9 cellular contexts compared by ENCODE assay signal in the genomic region with DNA sequence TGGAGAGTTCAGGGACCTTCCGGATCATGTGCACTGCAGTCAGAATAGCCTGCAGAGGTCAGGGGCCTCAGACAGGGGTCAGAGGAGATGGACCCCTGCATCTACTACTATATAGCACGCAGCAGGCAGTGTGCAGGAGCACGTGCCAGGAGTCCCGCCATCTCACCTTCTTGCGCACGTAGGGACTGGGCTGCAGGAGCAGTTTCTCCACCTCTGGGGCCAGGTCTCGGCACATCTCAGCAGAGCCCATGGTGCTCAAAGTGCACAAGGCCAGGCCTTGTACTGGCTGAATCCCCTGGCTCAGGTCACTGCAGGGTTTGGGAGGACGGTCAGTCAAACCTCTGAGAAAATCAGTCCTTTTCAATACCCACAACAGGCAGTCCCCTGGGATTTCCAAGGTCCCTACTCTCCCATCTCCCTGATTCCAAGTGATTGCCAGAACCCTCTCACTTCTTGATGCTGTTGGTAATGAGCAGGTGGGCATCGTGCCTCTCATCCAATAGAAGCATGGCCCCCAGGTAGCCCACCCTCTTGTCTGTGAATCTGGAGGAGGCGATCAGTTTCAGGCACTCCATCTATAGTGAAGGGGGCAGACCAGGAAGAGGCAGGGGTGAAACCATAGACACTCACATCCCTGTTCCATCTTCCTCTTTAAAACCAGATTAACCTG. TPM values are rescaled to one million over a fixed set of nuclear protein-coding genes. Genes with fewer than 3 reads are reported as not detected.
A peak's percentile ranks its signal among the peaks of the same experiment; 100 is the strongest.
DNase-seq lines count a peak whose midpoint lies in the region; ATAC-seq and TF ChIP-seq lines count a peak whose summit lies in the region.
"Had no signal": no experiment of that assay in that cellular context is flagged by ENCODE, and none has a peak within 500 bp of the region (broad histone marks: within the 10 kb centered on the region; RNA-seq: fewer than 3 reads in every experiment).

No MANE protein-coding gene starts in this region.

- peaks cover 31% of the 10 kb centered on the region for H3K4me1 ChIP-seq in GM23338 (ENCODE audit: insufficient read depth)
- H3K4me1 ChIP-seq in sigmoid colon = peaks cover 0 to 19% (median 10%) of the 10 kb centered on the region in 4 donors

- no peak for DNase-seq in GM23338 (ENCODE audit: low spot score)
- no peak for DNase-seq in T-cell
- DNase-seq in erythroblast (lab: John Stamatoyannopoulos, UW) = no peak
- peak; percentile 57 for DNase-seq in sigmoid colon
- DNase-seq in globus pallidus (ENCODE audit: low spot score) = no peak
- no peak for DNase-seq in activated CD8-positive, alpha-beta memory T cell treated with anti-CD3 and anti-CD28 coated beads, Interleukin-2, amount 50 U/mL, for 4 hours
- DNase-seq in ecto neural progenitor cell (ENCODE audit: low spot score) = no peak
- DNase-seq: heart right ventricle had no signal

- H3K4me3 ChIP-seq in GM23338 = peak overlapping the region; percentile 80
- peak overlapping the region in 2 of 4 donors; percentile 54 to 68 for H3K4me3 ChIP-seq in sigmoid colon

- POLR2A ChIA-PET in T-cell (lab: Charles Lee) = no interaction called here

- no peak overlapping the region for H2AFZ ChIP-seq in GM23338

- H3K4me1 Mint-ChIP-seq in GM23338 (peaks cover 33% of the 10 kb centered on the region), T-cell (peaks cover 35 to 46% (median 37%) of the 10 kb centered on the region in 3 donors)

- no peaks in the 10 kb centered on the region for H3K9me3 ChIP-seq in sigmoid colon
- H3K9me3 ChIP-seq: heart right ventricle had no signal

- intact Hi-C loops in sigmoid colon (cut with DNase I) = no loop called here

- H3K4me3 Mint-ChIP-seq in GM23338 (peak overlapping the region; percentile 96), T-cell (peak overlapping the region; percentile 98 to 100 (median 99))

- peaks cover 15% of the 10 kb centered on the region for H3F3A ChIP-seq in GM23338 (replicated peaks; ENCODE audit: low read depth)

- peak overlapping the region; percentile 86 for H3K4me2 ChIP-seq in GM23338

- CTCF ChIA-PET in T-cell (lab: Charles Lee) = interaction anchor here in 1 of 2 donors (0.5 kb wide), 1 partner anchor 25 kb away, joined by 7 read pairs; no protein-coding TSS in a partner anchor

- ATAC-seq in GM23338 (no peak), T-cell (replicated peaks in 1 of 4) (no peak)

- H3K9me2 ChIP-seq in GM23338 (ENCODE audit: insufficient read depth) = no peaks in the 10 kb centered on the region

- H3K36me3 Mint-ChIP-seq in GM23338 (ENCODE audit: low read depth) (peaks cover 30% of the 10 kb centered on the region), T-cell (peaks cover 30% of the 10 kb centered on the region)

- H3K9me3 Mint-ChIP-seq in GM23338 = peaks cover 4% of the 10 kb centered on the region; the same call in 1 of the 3 replicates
- no peaks in the 10 kb centered on the region for H3K9me3 Mint-ChIP-seq in T-cell

- peak; percentile 12 for TF ChIP-seq POLR2A in erythroblast (IDR thresholded peaks at IDR 0.05; ENCODE audit: low read length)
- no peak for TF ChIP-seq POLR2A in sigmoid colon (IDR thresholded peaks at IDR 0.05)

- no peaks in the 10 kb centered on the region for H3K79me2 ChIP-seq in GM23338 (replicated peaks; ENCODE audit: insufficient read depth)

- no peak for TF ChIP-seq EP300 in sigmoid colon (IDR thresholded peaks at IDR 0.05)

- H3K27ac ChIP-seq in GM23338 (ENCODE audit: low read depth) (no peak overlapping the region), sigmoid colon (no peak overlapping the region)

- H3K27ac Mint-ChIP-seq in GM23338 (no peak overlapping the region), T-cell (peak overlapping the region; percentile 98 to 99)

- H3K27me3 Mint-ChIP-seq in GM23338 (ENCODE audit: insufficient read depth, low read depth, poor library complexity) (peaks cover 44% of the 10 kb centered on the region), T-cell (no peaks in the 10 kb centered on the region)

- TF ChIP-seq CTCF in GM23338 (conservative IDR thresholded peaks at IDR 0.05; ENCODE audit: low read depth in 2 of 2) (no peak), sigmoid colon (IDR thresholded peaks at IDR 0.05) (no peak)

- H3K36me3 ChIP-seq in GM23338 (ENCODE audit: insufficient read depth) = no peaks in the 10 kb centered on the region
- no peaks in the 10 kb centered on the region for H3K36me3 ChIP-seq in sigmoid colon

- 93 to 96% methylated on average over 10 of the region's 10 CpGs for WGBS in sigmoid colon, 2 donors

- no peaks in the 10 kb centered on the region for H4K20me1 ChIP-seq in GM23338 (replicated peaks; ENCODE audit: insufficient read depth)

- H3K27me3 ChIP-seq in GM23338 (ENCODE audit: insufficient read depth) = no peaks in the 10 kb centered on the region
- peaks cover 0 to 6% (median 0%) of the 10 kb centered on the region in 3 donors for H3K27me3 ChIP-seq in sigmoid colon

TF ChIP-seq in GM23338, 12 proteins besides CTCF, POLR2A, EP300 and RAD21 (continues in another document):
- TF ChIP-seq REST (IDR thresholded peaks at IDR 0.05; ENCODE audit: unreplicated experiment) = no peak

RNA-seq across cellular contexts. Expression of gene AP1G2, which starts 1.3 kb away (rescaled TPM):
- 63.5 and 70.8 TPM in 2 replicates for total RNA-seq in GM23338 (2014; rRNA removed; shearing (Covaris generic))
- polyA plus RNA-seq in GM23338 (2016; fragmentation: Nextera tagmentation; extraction: Ambion mirVana) (53.7 and 55.3 TPM in 2 replicates), sigmoid colon (100 to 1,000 TPM in 1 of 3 donors, 10 to 100 TPM in 2; 33.0 to 124 (median 41.6) TPM)
- total RNA-seq in T-cell (100 to 1,000 TPM; 321 to 526 (median 484) TPM), sigmoid colon (10 to 100 TPM; 16.4 to 37.1 (median 26.3) TPM)

RNA-seq across cellular contexts. Expression of gene THTPA, which starts 10.2 kb away (rescaled TPM):
- total RNA-seq in GM23338 (2014; rRNA removed; shearing (Covaris generic)) = 15.0 and 21.3 TPM in 2 replicates
- polyA plus RNA-seq in GM23338 (2016; fragmentation: Nextera tagmentation; extraction: Ambion mirVana) (6.3 and 8.6 TPM in 2 replicates), sigmoid colon (10 to 100 TPM; 19.2 to 35.4 (median 22.0) TPM)
- total RNA-seq in T-cell (10 to 100 TPM; 13.3 to 26.4 (median 20.5) TPM), sigmoid colon (10 to 100 TPM in 3 of 4 donors, 1 to 10 TPM in 1; 8.9 to 30.6 (median 19.4) TPM)

RNA-seq across cellular contexts. Expression of gene JPH4, which starts 12.3 kb away (rescaled TPM):
- total RNA-seq in GM23338 (2014; rRNA removed; shearing (Covaris generic)) = 28.5 and 29.9 TPM in 2 replicates
- polyA plus RNA-seq in GM23338 (2016; fragmentation: Nextera tagmentation; extraction: Ambion mirVana) (11.0 and 11.9 TPM in 2 replicates), sigmoid colon (1 to 10 TPM in 1 of 3 donors, under 1 TPM in 1, not detected in 1; 0.60 to 1.5 TPM)
- total RNA-seq in T-cell (under 1 TPM in 2 of 5 donors, not detected in 3; 0.10 to 0.13 TPM), sigmoid colon (1 to 10 TPM in 3 of 4 donors, under 1 TPM in 1; 0.82 to 3.0 (median 2.1) TPM)
- total RNA-seq: NCI-H460 had no signal

RNA-seq across cellular contexts. Expression of gene ZFHX2, which starts 14.7 kb away (rescaled TPM):
- 9.9 and 11.6 TPM in 2 replicates for total RNA-seq in GM23338 (2014; rRNA removed; shearing (Covaris generic))
- 18.5 and 22.4 TPM in 2 replicates for polyA plus RNA-seq in GM23338 (2016; fragmentation: Nextera tagmentation; extraction: Ambion mirVana)
- total RNA-seq in T-cell = 1 to 10 TPM in 1 of 5 donors, under 1 TPM in 4; 0.15 to 1.3 (median 0.44) TPM
- 1 to 10 TPM in 2 of 4 donors, under 1 TPM in 2; 0.33 to 1.9 (median 0.98) TPM for total RNA-seq in sigmoid colon
- polyA plus RNA-seq in sigmoid colon = under 1 TPM in 2 of 3 donors, not detected in 1; under 0.01 to 0.57 TPM
